8 cellular contexts compared by ENCODE assay signal in genomic region chrX:47366051-47366722, GRCh38. TPM values are rescaled to one million over a fixed set of nuclear protein-coding genes. Genes with fewer than 3 reads are reported as not detected.
DNase-seq lines count a peak whose midpoint lies in the region; ATAC-seq and TF ChIP-seq lines count a peak whose summit lies in the region.

No MANE protein-coding gene starts in this region.

- intact Hi-C loops in left ventricle myocardium superior (cut with micrococcal nuclease): no loop called here

- ATAC-seq in GM19372 (IDR thresholded peaks at IDR 0.05; ENCODE audit: low read depth, unreplicated experiment) (peak; percentile 35), left ventricle myocardium superior (peak; percentile 76), upper lobe of left lung (ENCODE audit: low FRiP score in 2 of 2) (peak; percentile 73 to 89)

- peaks cover 2% of the 10 kb centered on the region for H3K36me3 Mint-ChIP-seq in T-helper 1 cell treated with Interleukin-12 subunit alpha and Interleukin-12 subunit beta and Interleukin-4 antibody, amounts not matched to agents 30 μg/mL and 1 μg/mL, for 36 hours (ENCODE audit: low read depth)
- H3K36me3 Mint-ChIP-seq in progenitor cell of endocrine pancreas (ENCODE audit: insufficient read depth): peaks cover 1% of the 10 kb centered on the region

- H3K4me3 Mint-ChIP-seq in T-helper 1 cell treated with Interleukin-12 subunit alpha and Interleukin-12 subunit beta and Interleukin-4 antibody, amounts not matched to agents 30 μg/mL and 1 μg/mL, for 36 hours: peak overlapping the region; percentile 93
- peak overlapping the region; percentile 80 for H3K4me3 Mint-ChIP-seq in progenitor cell of endocrine pancreas (ENCODE audit: low read depth)

- WGBS in upper lobe of left lung, 2 donors: 22 to 32% methylated on average over 13 to 31 of the region's 31 CpGs

- no peaks in the 10 kb centered on the region for H3K27me3 Mint-ChIP-seq in T-helper 1 cell treated with Interleukin-12 subunit alpha and Interleukin-12 subunit beta and Interleukin-4 antibody, amounts not matched to agents 30 μg/mL and 1 μg/mL, for 36 hours (ENCODE audit: low read depth)
- no peaks in the 10 kb centered on the region for H3K27me3 Mint-ChIP-seq in progenitor cell of endocrine pancreas

- DNase-seq in AG04449 (ENCODE audit: low read depth, low spot score) (no peak), NAMALWA (ENCODE audit: low spot score) (peak; percentile 92), anterior cingulate cortex (lab: John Stamatoyannopoulos, UW) (peak in 57 of 58 donors; percentile 2 to 85 (median 54)), left ventricle myocardium superior (peak; percentile 68), progenitor cell of endocrine pancreas (ENCODE audit: low spot score, unreplicated experiment) (peak; percentile 45), upper lobe of left lung (peak in 1 of 2 donors; percentile 57)

- CTCF ChIA-PET in AG04449 (lab: Yijun Ruan, JAX): interaction anchor here (1.1 kb wide), 1 partner anchor 157 kb away, joined by 3 read pairs; no protein-coding TSS in a partner anchor

- H3K27me3 ChIP-seq in upper lobe of left lung: no peaks in the 10 kb centered on the region

- TF ChIP-seq CTCF in AG04449 (IDR thresholded peaks at IDR 0.05; ENCODE audit: insufficient read depth, low read length, missing control alignments): no peak
- TF ChIP-seq CTCF in progenitor cell of endocrine pancreas (IDR thresholded peaks at IDR 0.05; ENCODE audit: unreplicated experiment): no peak
- no peak for TF ChIP-seq CTCF in upper lobe of left lung (IDR thresholded peaks at IDR 0.05)

- no peaks in the 10 kb centered on the region for H3K36me3 ChIP-seq in upper lobe of left lung

- H3K4me1 Mint-ChIP-seq in T-helper 1 cell treated with Interleukin-12 subunit alpha and Interleukin-12 subunit beta and Interleukin-4 antibody, amounts not matched to agents 30 μg/mL and 1 μg/mL, for 36 hours (ENCODE audit: low read depth): peaks cover 10% of the 10 kb centered on the region
- H3K4me1 Mint-ChIP-seq in progenitor cell of endocrine pancreas (ENCODE audit: low read depth): peaks cover 10% of the 10 kb centered on the region

- H3K4me1 ChIP-seq in upper lobe of left lung: no peaks in the 10 kb centered on the region

- peak overlapping the region; percentile 91 for H3K27ac Mint-ChIP-seq in T-helper 1 cell treated with Interleukin-12 subunit alpha and Interleukin-12 subunit beta and Interleukin-4 antibody, amounts not matched to agents 30 μg/mL and 1 μg/mL, for 36 hours
- H3K27ac Mint-ChIP-seq in progenitor cell of endocrine pancreas: peak overlapping the region; percentile 95

- TF ChIP-seq POLR2A in upper lobe of left lung (IDR thresholded peaks at IDR 0.05): no peak

- H3K9me3 Mint-ChIP-seq in T-helper 1 cell treated with Interleukin-12 subunit alpha and Interleukin-12 subunit beta and Interleukin-4 antibody, amounts not matched to agents 30 μg/mL and 1 μg/mL, for 36 hours: no peaks in the 10 kb centered on the region
- peaks cover 16% of the 10 kb centered on the region for H3K9me3 Mint-ChIP-seq in progenitor cell of endocrine pancreas (ENCODE audit: low read depth)

- peak overlapping the region in 2 of 4 donors; percentile 30 to 54 for H3K27ac ChIP-seq in upper lobe of left lung

- POLR2A ChIA-PET in AG04449 (lab: Yijun Ruan, JAX): no interaction called here

- H3K9me3 ChIP-seq in upper lobe of left lung: no peaks in the 10 kb centered on the region

- no peak for TF ChIP-seq EP300 in upper lobe of left lung (IDR thresholded peaks at IDR 0.05)

- peak overlapping the region; percentile 53 for H3K4me3 ChIP-seq in AG04449 (ENCODE audit: low read depth, low read length)
- H3K4me3 ChIP-seq in upper lobe of left lung: peak overlapping the region; percentile 18 to 54 (median 44)

RNA-seq across cellular contexts. Expression of gene ZNF157, which starts 4.2 kb away (rescaled TPM):
- total RNA-seq in left ventricle myocardium superior (not detected), progenitor cell of endocrine pancreas (2.0 TPM in 2 replicates), upper lobe of left lung (1 to 10 TPM in 2 of 6 donors, under 1 TPM in 1, not detected in 3; 0.15 to 1.9 (median 1.0) TPM)
